25 cellular contexts compared by ENCODE assay signal in the genomic region with DNA sequence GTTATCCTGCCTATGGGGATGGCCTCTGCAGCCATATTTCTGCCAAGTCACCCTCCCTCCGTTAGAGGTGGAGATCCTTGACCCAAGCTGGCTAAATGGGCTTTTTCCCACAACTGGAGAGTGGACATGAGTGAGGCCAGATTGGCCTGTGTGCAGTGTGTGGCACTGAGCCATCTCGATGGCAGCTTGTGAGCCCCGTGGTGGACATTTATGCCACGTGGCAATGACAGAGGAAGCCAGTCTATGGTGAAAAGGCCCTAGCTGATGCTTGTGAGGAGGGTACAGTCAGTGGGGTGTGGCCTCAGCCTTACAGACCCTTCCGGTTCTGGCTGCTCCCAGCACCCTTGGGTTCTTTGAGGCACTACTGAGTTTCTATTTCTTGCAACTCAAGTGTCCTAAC. TPM values are rescaled to one million over a fixed set of nuclear protein-coding genes. Genes with fewer than 3 reads are reported as not detected.
DNase-seq lines count a peak whose midpoint lies in the region; ATAC-seq and TF ChIP-seq lines count a peak whose summit lies in the region.
"Had no signal": no experiment of that assay in that cellular context is flagged by ENCODE, and none has a peak within 500 bp of the region (broad histone marks: within the 10 kb centered on the region; RNA-seq: fewer than 3 reads in every experiment).

No MANE protein-coding gene starts in this region.

- no peak overlapping the region; the same call in 1 of the 2 replicates for H2AFZ ChIP-seq in Karpas-422 (ENCODE audit: low read length)
- H2AFZ ChIP-seq: GM23338 had no signal

- H3K36me3 Mint-ChIP-seq in activated naive CD8-positive, alpha-beta T cell treated with anti-CD3 and anti-CD28 coated beads, Interleukin-2, amount 10 ng/mL, durations not matched to agents 7 days and 5 days: no peaks in the 10 kb centered on the region
- H3K36me3 Mint-ChIP-seq in activated naive CD8-positive, alpha-beta T cell treated with anti-CD3 and anti-CD28 coated beads, Interleukin-2, amount 50 U/mL, for 24 hours (ENCODE audit: low read depth): no peaks in the 10 kb centered on the region
- H3K36me3 Mint-ChIP-seq in neural crest cell (ENCODE audit: low read depth): no peaks in the 10 kb centered on the region

- H3K4me1 Mint-ChIP-seq in activated naive CD8-positive, alpha-beta T cell treated with anti-CD3 and anti-CD28 coated beads, Interleukin-2, amount 10 ng/mL, durations not matched to agents 7 days and 5 days: peaks cover 14% of the 10 kb centered on the region
- peaks cover 11% of the 10 kb centered on the region for H3K4me1 Mint-ChIP-seq in activated naive CD8-positive, alpha-beta T cell treated with anti-CD3 and anti-CD28 coated beads, Interleukin-2, amount 50 U/mL, for 24 hours
- peaks cover 19% of the 10 kb centered on the region for H3K4me1 Mint-ChIP-seq in neural crest cell

- H3K9me2 ChIP-seq in Karpas-422 (replicated peaks; ENCODE audit: insufficient read depth, low read length): no peaks in the 10 kb centered on the region

- no peak for TF ChIP-seq CTCF in neural crest cell (conservative IDR thresholded peaks at IDR 0.05)
- TF ChIP-seq CTCF in upper lobe of right lung (IDR thresholded peaks at IDR 0.05): no peak

- intact Hi-C loops in upper lobe of right lung (cut with DNase I): no loop called here

- H4K20me1 ChIP-seq in Karpas-422 (ENCODE audit: insufficient read depth, low read depth, low read length): no peaks in the 10 kb centered on the region
- H4K20me1 ChIP-seq: BLaER1 treated with 17β-estradiol and CSF1 and Interleukin-3, amounts not matched to agents 10 nM and 100 nM had no signal

- H3K4me3 ChIP-seq in H7 (ENCODE audit: insufficient read depth, low read depth, low read length): no peak overlapping the region
- no peak overlapping the region for H3K4me3 ChIP-seq in upper lobe of right lung
- no peak overlapping the region for H3K4me3 ChIP-seq in Karpas-422 (ENCODE audit: low read length)
- H3K4me3 ChIP-seq: BLaER1 treated with 17β-estradiol and CSF1 and Interleukin-3, amounts not matched to agents 10 nM and 100 nM; GM23338 had no signal

- no peaks in the 10 kb centered on the region for H3K36me3 ChIP-seq in H7 (replicated peaks; ENCODE audit: control insufficient read depth, insufficient read depth, low read length)
- H3K36me3 ChIP-seq in upper lobe of right lung: no peaks in the 10 kb centered on the region
- H3K36me3 ChIP-seq in Karpas-422 (ENCODE audit: insufficient read depth, low read length): no peaks in the 10 kb centered on the region
- H3K36me3 ChIP-seq: BLaER1 treated with 17β-estradiol and CSF1 and Interleukin-3, amounts not matched to agents 10 nM and 100 nM had no signal

- peak; percentile 15 for DNase-seq in activated naive CD8-positive, alpha-beta T cell treated with anti-CD3 and anti-CD28 coated beads, Interleukin-2, amount 10 ng/mL, durations not matched to agents 7 days and 5 days
- no peak for DNase-seq in activated naive CD8-positive, alpha-beta T cell treated with anti-CD3 and anti-CD28 coated beads, Interleukin-2, amount 50 U/mL, for 24 hours
- DNase-seq in H7: peak; percentile 5
- DNase-seq in neural crest cell (ENCODE audit: low read depth, low spot score): no peak
- DNase-seq in upper lobe of right lung: peak; percentile 46
- no peak for DNase-seq in retina
- DNase-seq in Karpas-422: no peak
- DNase-seq: AML-193; CD4-positive, alpha-beta T cell; HCEC 1CT; IMR-90; NCI-H1092; NCI-H1417 treated with DMSO at 0.1 percent for 48 hours; NCI-H1694 treated with DMSO at 0.1 percent for 48 hours; NCI-H2081; NCI-H2227 treated with DMSO at 0.1 percent for 48 hours; NCI-H526 treated with DMSO at 0.1 percent for 48 hours; Right ventricle myocardium superior; RPMI8226 had no signal

- H3K9me3 ChIP-seq in upper lobe of right lung (no peaks in the 10 kb centered on the region), Karpas-422 (ENCODE audit: low read length) (no peaks in the 10 kb centered on the region)
- H3K9me3 ChIP-seq: BLaER1 treated with 17β-estradiol and CSF1 and Interleukin-3, amounts not matched to agents 10 nM and 100 nM had no signal

- H3K27ac ChIP-seq in upper lobe of right lung (no peak overlapping the region), Karpas-422 (ENCODE audit: low read length) (no peak overlapping the region)
- H3K27ac ChIP-seq: BLaER1 treated with 17β-estradiol and CSF1 and Interleukin-3, amounts not matched to agents 10 nM and 100 nM; KMS-11 had no signal

- no peaks in the 10 kb centered on the region; the same call in 1 of the 2 replicates for H3K27me3 ChIP-seq in H7 (ENCODE audit: control insufficient read depth, insufficient read depth, low read length)
- no peaks in the 10 kb centered on the region for H3K27me3 ChIP-seq in upper lobe of right lung
- H3K27me3 ChIP-seq in Karpas-422 (ENCODE audit: low read length): no peaks in the 10 kb centered on the region
- H3K27me3 ChIP-seq: BLaER1 treated with 17β-estradiol and CSF1 and Interleukin-3, amounts not matched to agents 10 nM and 100 nM had no signal

- H3K4me3 Mint-ChIP-seq in activated naive CD8-positive, alpha-beta T cell treated with anti-CD3 and anti-CD28 coated beads, Interleukin-2, amount 10 ng/mL, durations not matched to agents 7 days and 5 days: no peak overlapping the region
- no peak overlapping the region for H3K4me3 Mint-ChIP-seq in activated naive CD8-positive, alpha-beta T cell treated with anti-CD3 and anti-CD28 coated beads, Interleukin-2, amount 50 U/mL, for 24 hours
- no peak overlapping the region for H3K4me3 Mint-ChIP-seq in neural crest cell
- H3K4me3 Mint-ChIP-seq: CD4-positive, alpha-beta T cell; GM23338 had no signal

- H3K4me1 ChIP-seq in upper lobe of right lung: no peaks in the 10 kb centered on the region
- peaks cover 13% of the 10 kb centered on the region for H3K4me1 ChIP-seq in Karpas-422 (ENCODE audit: low read length)

- H3K4me2 ChIP-seq in Karpas-422 (ENCODE audit: low read depth, low read length, poor library complexity, severe bottlenecking): no peak overlapping the region
- H3K4me2 ChIP-seq: BLaER1 treated with 17β-estradiol and CSF1 and Interleukin-3, amounts not matched to agents 10 nM and 100 nM; GM23338; KMS-11 had no signal

- no peaks in the 10 kb centered on the region for H3K9me3 Mint-ChIP-seq in activated naive CD8-positive, alpha-beta T cell treated with anti-CD3 and anti-CD28 coated beads, Interleukin-2, amount 10 ng/mL, durations not matched to agents 7 days and 5 days
- no peaks in the 10 kb centered on the region for H3K9me3 Mint-ChIP-seq in activated naive CD8-positive, alpha-beta T cell treated with anti-CD3 and anti-CD28 coated beads, Interleukin-2, amount 50 U/mL, for 24 hours
- no peaks in the 10 kb centered on the region for H3K9me3 Mint-ChIP-seq in neural crest cell
- H3K9me3 Mint-ChIP-seq: CD4-positive, alpha-beta T cell; GM23338 had no signal

- no peak for ATAC-seq in activated naive CD8-positive, alpha-beta T cell treated with anti-CD3 and anti-CD28 coated beads, Interleukin-2, amount 10 ng/mL, durations not matched to agents 7 days and 5 days (ENCODE audit: low read depth)
- ATAC-seq in activated naive CD8-positive, alpha-beta T cell treated with anti-CD3 and anti-CD28 coated beads, Interleukin-2, amount 50 U/mL, for 24 hours: no peak
- ATAC-seq in upper lobe of right lung: no peak
- ATAC-seq: GM23338 had no signal

- no peak overlapping the region for H3K27ac Mint-ChIP-seq in activated naive CD8-positive, alpha-beta T cell treated with anti-CD3 and anti-CD28 coated beads, Interleukin-2, amount 10 ng/mL, durations not matched to agents 7 days and 5 days
- no peak overlapping the region for H3K27ac Mint-ChIP-seq in activated naive CD8-positive, alpha-beta T cell treated with anti-CD3 and anti-CD28 coated beads, Interleukin-2, amount 50 U/mL, for 24 hours
- peak overlapping the region; percentile 57 for H3K27ac Mint-ChIP-seq in neural crest cell (ENCODE audit: unreplicated experiment)
- H3K27ac Mint-ChIP-seq: CD4-positive, alpha-beta T cell; GM23338 had no signal

- peaks cover 5% of the 10 kb centered on the region for H3K27me3 Mint-ChIP-seq in activated naive CD8-positive, alpha-beta T cell treated with anti-CD3 and anti-CD28 coated beads, Interleukin-2, amount 10 ng/mL, durations not matched to agents 7 days and 5 days
- peaks cover 7% of the 10 kb centered on the region for H3K27me3 Mint-ChIP-seq in activated naive CD8-positive, alpha-beta T cell treated with anti-CD3 and anti-CD28 coated beads, Interleukin-2, amount 50 U/mL, for 24 hours
- H3K27me3 Mint-ChIP-seq in neural crest cell (ENCODE audit: low read depth): no peaks in the 10 kb centered on the region

- POLR2A ChIA-PET in activated naive CD8-positive, alpha-beta T cell treated with anti-CD3 and anti-CD28 coated beads, Interleukin-2, amount 10 ng/mL, durations not matched to agents 7 days and 5 days (lab: Charles Lee): no interaction called here

- H3K9ac ChIP-seq in Karpas-422 (ENCODE audit: low read length): no peak overlapping the region
- H3K9ac ChIP-seq: BLaER1 treated with 17β-estradiol and CSF1 and Interleukin-3, amounts not matched to agents 10 nM and 100 nM; KMS-11 had no signal

- peaks cover 4% of the 10 kb centered on the region; the same call in 1 of the 2 replicates for H3K79me2 ChIP-seq in Karpas-422 (ENCODE audit: low read length)

RNA-seq across cellular contexts. Expression of a gene that starts 9.7 kb away (rescaled TPM):
- total RNA-seq in activated naive CD8-positive, alpha-beta T cell treated with anti-CD3 and anti-CD28 coated beads, Interleukin-2, amount 10 ng/mL, durations not matched to agents 7 days and 5 days: 10 to 100 TPM; 51.7 to 55.5 TPM
- total RNA-seq in H7 (2014; rRNA removed; shearing (Covaris generic)): 13.4 and 13.5 TPM in 2 replicates
- total RNA-seq in neural crest cell: 57.2 and 58.4 TPM in 2 replicates
- 63.1 TPM for total RNA-seq in upper lobe of right lung
- total RNA-seq in Karpas-422 (2014; rRNA removed; shearing (Covaris generic); ENCODE audit: low replicate concordance): 62.8 and 69.2 TPM in 2 replicates

RNA-seq across cellular contexts. Expression of a gene that starts 25.9 kb away (rescaled TPM):
- total RNA-seq in activated naive CD8-positive, alpha-beta T cell treated with anti-CD3 and anti-CD28 coated beads, Interleukin-2, amount 10 ng/mL, durations not matched to agents 7 days and 5 days: under 1 TPM; 0.28 to 0.33 TPM
- total RNA-seq in H7 (2014; rRNA removed; shearing (Covaris generic)): not detected in 2 replicates
- total RNA-seq in neural crest cell (1.2 and 1.7 TPM in 2 replicates), upper lobe of right lung (0.38 TPM)
- 0.14 TPM in 1 of 2 replicates, not detected in the other for total RNA-seq in Karpas-422 (2014; rRNA removed; shearing (Covaris generic); ENCODE audit: low replicate concordance)
- total RNA-seq: A172, NCI-H460, SK-MEL-5 had no signal

Comparison
In these comparisons a context has a peak if more than half of its experiments do, and no peak if none do; other contexts are left out.
1. DNase-seq: peak in activated naive CD8-positive, alpha-beta T cell treated with anti-CD3 and anti-CD28 coated beads, Interleukin-2, amount 10 ng/mL, durations not matched to agents 7 days and 5 days (single experiment), H7 (single experiment) and upper lobe of right lung (single experiment); none in activated naive CD8-positive, alpha-beta T cell treated with anti-CD3 and anti-CD28 coated beads, Interleukin-2, amount 50 U/mL, for 24 hours (single experiment), neural crest cell (single experiment), retina (single experiment) and Karpas-422 (single experiment).